In the genomic region with DNA sequence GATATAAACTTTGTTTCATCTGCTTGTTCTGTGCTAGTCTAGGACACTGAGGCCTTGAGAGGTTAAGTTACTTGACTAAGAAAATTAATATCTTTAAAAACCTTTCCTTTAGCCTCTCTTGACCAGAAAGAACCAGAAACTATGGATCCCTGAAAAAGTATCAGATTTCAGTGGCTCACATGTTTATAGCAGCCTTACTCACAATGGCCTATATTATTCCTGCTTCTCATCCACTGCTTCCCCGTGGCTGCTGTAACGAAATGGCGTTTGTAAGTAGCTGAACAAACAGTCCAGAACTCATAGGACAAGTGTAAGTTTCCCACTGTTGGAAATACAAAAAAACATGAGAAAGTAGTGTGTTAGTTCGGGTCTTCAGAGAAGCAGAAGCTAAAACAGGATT, we compare ENCODE assay signal across 20 cellular contexts. TPM values are rescaled to one million over a fixed set of nuclear protein-coding genes. Genes with fewer than 3 reads are reported as not detected.
DNase-seq lines count a peak whose midpoint lies in the region; ATAC-seq and TF ChIP-seq lines count a peak whose summit lies in the region.
"Had no signal": no experiment of that assay in that cellular context is flagged by ENCODE, and none has a peak within 500 bp of the region (broad histone marks: within the 10 kb centered on the region; RNA-seq: fewer than 3 reads in every experiment).

No MANE protein-coding gene starts in this region.

- H2AFZ ChIP-seq in osteoblast (ENCODE audit: low read length): peak overlapping the region; percentile 73

- DNase-seq in HFF-Myc (ENCODE audit: extremely low read depth, low read depth) (peak; percentile 32), SK-MEL-5 (ENCODE audit: low read depth, low spot score) (peak; percentile 64), fibroblast of gingiva (ENCODE audit: low read depth) (peak; percentile 6), osteoblast (ENCODE audit: insufficient read length, low spot score, missing footprints) (peak; percentile 69), left ventricle myocardium superior (no peak), SW 1271 (lab: John Stamatoyannopoulos, UW) (no peak)
- DNase-seq in NK-92 treated with Interleukin-12 subunit alpha and Interleukin-12 subunit beta, amount 100 ng/mL, for 24 hours (lab: John Stamatoyannopoulos, UW): no peak
- DNase-seq in activated CD4-positive, alpha-beta T cell treated with anti-CD3 and anti-CD28 coated beads for 48 hours: no peak
- DNase-seq: activated CD4-positive, alpha-beta T cell treated with anti-CD3 and anti-CD28 coated beads, Interleukin-2, amount 10 ng/mL, durations not matched to agents 7 days and 5 days; activated naive CD8-positive, alpha-beta T cell treated with anti-CD3 and anti-CD28 coated beads for 36 hours; activated T-cell treated with anti-CD3 and anti-CD28 coated beads, Interleukin-2, amount 50 U/mL, for 1 hour; AML-193; colonic mucosa; DMS 273 treated with DMSO at 0.1 percent for 48 hours; left ventricle myocardium inferior; naive thymus-derived CD4-positive, alpha-beta T cell; NCI-H2029 treated with DMSO at 0.1 percent for 48 hours; Right ventricle myocardium superior; T1000 had no signal

- peaks cover 2% of the 10 kb centered on the region for H3K36me3 ChIP-seq in osteoblast (ENCODE audit: insufficient read depth, low read length)
- H3K36me3 ChIP-seq: colonic mucosa, esophagus muscularis mucosa, left ventricle myocardium inferior had no signal

- no peaks in the 10 kb centered on the region for H3K9me3 ChIP-seq in osteoblast (ENCODE audit: low read depth, low read length)
- H3K9me3 ChIP-seq: colonic mucosa, esophagus muscularis mucosa had no signal

- no peaks in the 10 kb centered on the region for H4K20me1 ChIP-seq in osteoblast (ENCODE audit: insufficient read depth, low read length)

- no peaks in the 10 kb centered on the region for H3K27me3 ChIP-seq in osteoblast (ENCODE audit: insufficient read depth, low read length)
- H3K27me3 ChIP-seq: colonic mucosa, esophagus muscularis mucosa had no signal

- no peak overlapping the region for H3K4me3 ChIP-seq in HFF-Myc (replicated peaks; ENCODE audit: low read depth, low read length)
- no peak overlapping the region for H3K4me3 ChIP-seq in osteoblast (ENCODE audit: insufficient read depth, low read length)
- H3K4me3 ChIP-seq: colonic mucosa, esophagus muscularis mucosa, left ventricle myocardium inferior had no signal

- H3K4me2 ChIP-seq in osteoblast (ENCODE audit: insufficient read depth, low read length): no peak overlapping the region

- H3K4me1 ChIP-seq in osteoblast (ENCODE audit: insufficient read depth, low read length): peaks cover 12% of the 10 kb centered on the region

- intact Hi-C loops in left ventricle myocardium superior (cut with micrococcal nuclease): no loop called here

- in situ Hi-C loops in SK-MEL-5 (cut with HindIII; ENCODE audit: low pct_unique_long_range_greater_than_20kb, low sequenced_read_pairs): no loop called here

- TF ChIP-seq CTCF in HFF-Myc (IDR thresholded peaks at IDR 0.05; ENCODE audit: low read depth, low read length, missing control alignments) (no peak), osteoblast (IDR thresholded peaks at IDR 0.05; ENCODE audit: extremely low read depth, low read depth, low read length) (no peak)

- H3K27ac ChIP-seq in osteoblast (ENCODE audit: low read depth, low read length): peak overlapping the region; percentile 31
- H3K27ac ChIP-seq: colonic mucosa, esophagus muscularis mucosa, left ventricle myocardium inferior had no signal

- ATAC-seq in left ventricle myocardium superior: no peak
- ATAC-seq: naive thymus-derived CD4-positive, alpha-beta T cell had no signal

- peaks cover 2% of the 10 kb centered on the region for H3K79me2 ChIP-seq in osteoblast (ENCODE audit: insufficient read depth, low read length)

RNA-seq across cellular contexts. Expression of gene PYGL, which starts 3.2 kb away (rescaled TPM):
- 199 and 203 TPM in 2 replicates for total RNA-seq in SK-MEL-5 (2014; rRNA removed; shearing (Covaris generic))
- polyA plus RNA-seq in SK-MEL-5 (2015; cell fraction: cytosol; rRNA removed): 185 and 209 TPM in 2 replicates
- polyA plus RNA-seq in SK-MEL-5 (2015; cell fraction: nucleus; rRNA removed): 192 and 207 TPM in 2 replicates
- total RNA-seq in osteoblast (116 and 123 TPM in 2 replicates), left ventricle myocardium superior (6.6 TPM)
- total RNA-seq: activated CD4-positive, alpha-beta T cell treated with anti-CD3 and anti-CD28 coated beads, Interleukin-2, amount 10 ng/mL, durations not matched to agents 7 days and 5 days had no signal

Comparison
In these comparisons a context has a peak if more than half of its experiments do, and no peak if none do; other contexts are left out.
1. DNase-seq: peak in HFF-Myc (single experiment), SK-MEL-5 (single experiment), fibroblast of gingiva (single experiment) and osteoblast (single experiment); none in NK-92 treated with Interleukin-12 subunit alpha and Interleukin-12 subunit beta, amount 100 ng/mL, for 24 hours (single experiment), left ventricle myocardium superior (single experiment), SW 1271 (0 of 2) and activated CD4-positive, alpha-beta T cell treated with anti-CD3 and anti-CD28 coated beads for 48 hours (single experiment).
2. RNA of gene PYGL, which starts 3.2 kb away (total RNA-seq): 199 to 203 TPM in SK-MEL-5 and 116 to 123 TPM in osteoblast; 6.6 TPM in left ventricle myocardium superior (single experiment); every median in the first group is over 10 times any median in the second.